Comparison of ENCODE assay signal across 19 cellular contexts in the genomic region with DNA sequence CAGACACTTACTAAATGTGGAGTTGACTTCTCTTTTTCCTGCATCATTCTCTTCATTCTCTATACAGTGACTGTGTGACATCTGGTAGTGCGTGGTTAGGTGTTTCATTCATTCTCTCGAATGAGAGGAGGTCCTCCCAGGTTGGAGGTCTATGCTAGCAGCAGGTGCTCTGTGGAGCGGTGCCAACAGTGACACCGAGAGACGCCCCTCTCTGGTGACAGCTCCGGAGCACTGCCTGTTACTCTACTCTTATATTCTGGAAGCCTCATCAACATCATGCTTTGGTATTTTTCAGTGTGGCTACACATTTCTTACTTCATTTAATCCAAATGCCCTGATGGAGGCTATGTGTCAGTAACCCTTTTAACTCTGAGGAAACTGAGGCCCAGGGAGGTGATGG. TPM values are rescaled to one million over a fixed set of nuclear protein-coding genes. Genes with fewer than 3 reads are reported as not detected.
"Had no signal": no experiment of that assay in that cellular context is flagged by ENCODE, and none has a peak within 500 bp of the region (broad histone marks: within the 10 kb centered on the region; RNA-seq: fewer than 3 reads in every experiment).

No MANE protein-coding gene starts in this region.

- H3K4me1 ChIP-seq: adrenal gland, ascending aorta, esophagus muscularis mucosa, pancreas, testis, vagina had no signal

- H3K36me3 ChIP-seq: adrenal gland, brain microvascular endothelial cell, esophagus muscularis mucosa, neutrophil, pancreas, vagina had no signal

- H3K27me3 ChIP-seq: adrenal gland, ascending aorta, brain microvascular endothelial cell, esophagus muscularis mucosa, neutrophil, pancreas, testis, vagina had no signal

- ATAC-seq: right cardiac atrium; stimulated activated memory B cell treated with anti-CD40 and anti-IgM and Interleukin-4, amounts not matched to agents 10 μg/mL and 1 μg/mL and 100 μg/mL, for 72 hours had no signal

- FAIRE-seq: frontal cortex, pancreas had no signal

- H3K4me3 ChIP-seq: adrenal gland, ascending aorta, esophagus muscularis mucosa, pancreas, psoas muscle, skin epidermis, testis, vagina had no signal

- H3K27ac ChIP-seq: adrenal gland, ascending aorta, brain microvascular endothelial cell, esophagus muscularis mucosa, neutrophil, pancreas, psoas muscle, skin epidermis, testis, vagina had no signal

- DNase-seq: activated naive CD4-positive, alpha-beta T cell; activated T-cell treated with anti-CD3 and anti-CD28 coated beads, Interleukin-2, amount 50 U/mL, for 1 hour; brain microvascular endothelial cell; central memory CD4-positive, alpha-beta T cell; glutamatergic neuron; hypothalamus; psoas muscle had no signal

- H3K9me3 ChIP-seq: adrenal gland, ascending aorta, neutrophil, pancreas, testis, vagina had no signal

RNA-seq across cellular contexts. Expression of a gene that starts 50.2 kb away (rescaled TPM):
- total RNA-seq: activated CD8-positive, alpha-beta T cell treated with anti-CD3 and anti-CD28 coated beads for 36 hours had no signal
